Comparison of ENCODE assay signal across 8 cellular contexts in the genomic region with DNA sequence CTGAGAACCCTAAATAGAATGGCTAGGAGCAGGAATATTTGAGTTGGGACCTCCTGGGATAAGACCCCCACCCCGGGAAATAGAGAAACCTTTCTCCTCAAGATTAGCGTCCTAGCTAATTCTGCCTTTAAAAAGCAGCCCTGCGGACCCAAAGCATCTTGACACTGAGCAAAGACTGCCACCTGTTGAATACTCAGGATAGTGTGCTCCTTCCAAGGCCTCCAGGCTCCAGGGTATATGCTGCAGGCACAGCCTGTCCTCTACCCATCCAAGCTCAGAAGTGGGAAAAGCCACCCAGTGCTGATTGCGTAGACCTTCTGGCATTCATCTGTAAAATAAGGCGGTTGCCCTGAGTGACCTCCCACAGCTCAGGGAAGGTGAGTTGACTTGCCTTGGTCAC.
DNase-seq lines count a peak whose midpoint lies in the region; ATAC-seq and TF ChIP-seq lines count a peak whose summit lies in the region.

No MANE protein-coding gene starts in this region.

- peak; percentile 57 for TF ChIP-seq CTCF in astrocyte of the cerebellum (IDR thresholded peaks at IDR 0.05; ENCODE audit: low read depth, low read length, missing control alignments)

- in situ Hi-C loops in astrocyte of the cerebellum (cut with HindIII; ENCODE audit: low sequenced_read_pairs) = no loop called here

- ATAC-seq in GM21717 (IDR thresholded peaks at IDR 0.05; ENCODE audit: unreplicated experiment) = no peak

- H3K4me3 ChIP-seq in astrocyte of the cerebellum (ENCODE audit: low read depth, low read length) = no peak overlapping the region

- DNase-seq in COLO668 (lab: John Stamatoyannopoulos, UW; ENCODE audit: unreplicated experiment) (peak; percentile 35), HK-2 (ENCODE audit: unreplicated experiment) (peak; percentile 9), astrocyte of the cerebellum (ENCODE audit: low read depth) (peak; percentile 37), hypothalamus (lab: John Stamatoyannopoulos, UW) (peak in 38 of 51 donors; percentile 0 to 56 (median 14)), smooth muscle cell of the brain vasculature (ENCODE audit: low read depth, low spot score) (peak; percentile 49), RPMI8226 (no peak), T1000 (lab: John Stamatoyannopoulos, UW) (no peak)

Comparison
In these comparisons a context has a peak if more than half of its experiments do, and no peak if none do; other contexts are left out.
1. DNase-seq: peak in COLO668 (single experiment), HK-2 (single experiment), astrocyte of the cerebellum (single experiment), hypothalamus (38 of 51) and smooth muscle cell of the brain vasculature (single experiment); none in RPMI8226 (single experiment) and T1000 (single experiment).